ENCODE assay signal across 8 cellular contexts in the genomic region with DNA sequence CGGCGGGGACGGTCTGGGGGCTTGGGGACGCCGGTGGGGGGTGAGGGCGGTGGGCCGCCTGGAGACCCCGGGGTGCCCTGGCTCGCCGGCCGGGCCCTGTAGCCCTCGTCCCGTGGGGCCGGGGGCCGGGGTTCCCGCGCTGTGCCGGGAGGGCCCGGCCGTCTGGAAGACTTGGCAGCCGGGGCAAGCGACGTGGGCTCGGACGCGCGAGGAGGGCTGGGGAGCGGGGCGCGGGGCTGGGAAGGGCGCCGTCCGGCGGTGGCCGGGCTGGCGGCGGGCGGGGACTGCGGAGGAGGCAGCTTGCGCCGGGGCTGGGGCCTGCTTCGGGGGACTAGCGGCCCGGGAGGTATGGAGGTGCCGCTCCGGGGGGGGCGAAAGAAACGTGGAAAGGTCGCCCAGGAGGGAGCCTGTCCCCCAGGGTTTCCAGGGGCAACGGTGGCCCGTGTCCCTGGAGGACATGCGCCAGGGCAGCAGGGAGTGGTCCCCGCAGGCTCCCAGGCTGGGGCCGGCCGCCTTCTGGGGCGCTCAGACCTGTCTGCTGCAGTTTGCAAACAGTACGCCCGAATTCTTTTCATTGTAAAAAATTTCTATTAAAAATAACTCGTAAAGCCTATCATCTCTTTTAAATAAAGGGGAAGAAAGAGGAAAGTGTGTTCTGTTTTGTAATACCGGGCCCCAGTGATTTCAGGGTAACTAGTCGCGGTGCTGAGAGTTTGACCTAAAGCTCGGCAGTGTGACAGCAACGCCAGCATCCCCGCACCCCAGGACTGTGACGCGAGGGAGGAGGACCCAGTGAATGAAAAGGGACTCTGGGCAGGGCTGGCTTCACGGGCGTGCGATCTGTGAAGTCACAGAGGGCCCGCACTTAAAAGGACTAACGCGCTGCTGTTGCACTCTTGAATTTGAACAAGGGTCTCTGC. TPM values are rescaled to one million over a fixed set of nuclear protein-coding genes. Genes with fewer than 3 reads are reported as not detected.
DNase-seq lines count a peak whose midpoint lies in the region; ATAC-seq, FAIRE-seq and TF ChIP-seq lines count a peak whose summit lies in the region.

No MANE protein-coding gene starts in this region.

- TF ChIP-seq POLR2A in A549 (IDR thresholded peaks at IDR 0.05; ENCODE audit: low read length): no peak

- intact Hi-C loops in PC-9 (cut with micrococcal nuclease; ENCODE audit: unreplicated experiment): loop anchor here (1.0 to 5.0 kb wide), 4 partner anchors 85 to 208 kb away; partner anchors contain the start of gene OTULIN

- 20% methylated on average over 23 of the region's 73 CpGs for WGBS in A549 (ENCODE audit: missing lambda C conversion rate)

- H4K20me1 ChIP-seq in PC-9 (ENCODE audit: insufficient read depth) (no peaks in the 10 kb centered on the region), neural progenitor cell (ENCODE audit: low read depth) (peaks cover 7% of the 10 kb centered on the region)

- no peaks in the 10 kb centered on the region; the same call in 1 of the 2 replicates for H3F3A ChIP-seq in PC-9 (ENCODE audit: insufficient read depth, low read depth)
- H3F3A ChIP-seq in neural progenitor cell (ENCODE audit: low read depth): no peaks in the 10 kb centered on the region

- peak; percentile 80 to 81 for ATAC-seq in A549
- ATAC-seq in GM18867 (IDR thresholded peaks at IDR 0.05; ENCODE audit: unreplicated experiment): peak; percentile 53
- ATAC-seq in HG03095 (IDR thresholded peaks at IDR 0.05; ENCODE audit: unreplicated experiment): peak; percentile 35
- ATAC-seq in thoracic aorta (ENCODE audit: insufficient number of reproducible peaks, low FRiP score, low read depth): peak; percentile 26

- H3K9me3 Mint-ChIP-seq in neural progenitor cell: peaks cover 2% of the 10 kb centered on the region

- H3K27me3 Mint-ChIP-seq in neural progenitor cell (ENCODE audit: insufficient read depth, low read depth): peaks cover 21% of the 10 kb centered on the region

- TF ChIP-seq CTCF in A549 (IDR thresholded peaks at IDR 0.05): peak; percentile 33
- no peak; the same call in 1 of the 2 replicates for TF ChIP-seq CTCF in PC-9 (conservative IDR thresholded peaks at IDR 0.05)
- TF ChIP-seq CTCF in neural progenitor cell (IDR thresholded peaks at IDR 0.05): peak; percentile 33
- TF ChIP-seq CTCF in thoracic aorta (IDR thresholded peaks at IDR 0.05): peak; percentile 29

- H3K4me3 ChIP-seq in A549 (peak overlapping the region; percentile 76), PC-9 (peak overlapping the region; percentile 58), neural progenitor cell (peak overlapping the region; percentile 66), thoracic aorta (peak overlapping the region; percentile 90)

- H3K36me3 ChIP-seq in PC-9 (ENCODE audit: low read depth) (no peaks in the 10 kb centered on the region), neural progenitor cell (no peaks in the 10 kb centered on the region), thoracic aorta (no peaks in the 10 kb centered on the region)

- H3K9ac ChIP-seq in neural progenitor cell: no peak overlapping the region

- peak overlapping the region; percentile 86 for H3K4me3 Mint-ChIP-seq in neural progenitor cell

- H3K9me3 ChIP-seq in A549 (no peaks in the 10 kb centered on the region), PC-9 (ENCODE audit: insufficient read depth, low read depth) (no peaks in the 10 kb centered on the region), neural progenitor cell (ENCODE audit: low read depth) (no peaks in the 10 kb centered on the region), thoracic aorta (no peaks in the 10 kb centered on the region)

- FAIRE-seq in A549 (lab: Jason Lieb, UNC) (no peak), frontal cortex (lab: Jason Lieb, UNC) (no peak)

- peaks cover 14% of the 10 kb centered on the region for H3K4me1 Mint-ChIP-seq in neural progenitor cell

- DNase-seq in A549 (ENCODE audit: low read depth in 1 of 2, low spot score in 1 of 2) (peak; percentile 21 to 48), PC-9 (peak in 1 of 2 experiments; percentile 73), activated gamma-delta T cell (lab: John Stamatoyannopoulos, UW) (peak; percentile 36), frontal cortex (ENCODE audit: low spot score in 2 of 2) (peak; percentile 28 to 56), neural progenitor cell (ENCODE audit: low spot score) (peak; percentile 58), thoracic aorta (ENCODE audit: low spot score) (peak; percentile 29)

- CTCF ChIA-PET in A549 (lab: Yijun Ruan, JAX): interaction anchor here (0.6 to 4.3 kb wide), 7 partner anchors 8 to 145 kb away, joined by 3 to 25 read pairs (median 4); no protein-coding TSS in a partner anchor
- CTCF ChIA-PET in PC-9 (lab: Charles Lee): interaction anchor here (1.0 to 1.8 kb wide), 3 partner anchors 23 to 145 kb away, joined by 3 to 8 read pairs (median 4); no protein-coding TSS in a partner anchor

- H3K4me1 ChIP-seq in A549 (peaks cover 16% of the 10 kb centered on the region; the same call in 2 of the 3 replicates), PC-9 (replicated peaks; ENCODE audit: insufficient read depth) (peaks cover 7% of the 10 kb centered on the region; the same call in 1 of the 2 replicates), neural progenitor cell (peaks cover 4% of the 10 kb centered on the region), thoracic aorta (ENCODE audit: control insufficient read depth in 1 of 2, low read depth in 2 of 2) (peaks cover 10 to 26% of the 10 kb centered on the region in 2 donors)

- no peak for TF ChIP-seq EP300 in A549 (IDR thresholded peaks at IDR 0.05)

- peak overlapping the region; percentile 74 for H2AFZ ChIP-seq in PC-9
- H2AFZ ChIP-seq in neural progenitor cell (replicated peaks): peak overlapping the region; percentile 80

- H3K27me3 ChIP-seq in PC-9 (ENCODE audit: insufficient read depth, low read depth) (no peaks in the 10 kb centered on the region), neural progenitor cell (peaks cover 77% of the 10 kb centered on the region), thoracic aorta (replicated peaks; ENCODE audit: insufficient read depth) (no peaks in the 10 kb centered on the region)

- no peaks in the 10 kb centered on the region for H3K79me2 ChIP-seq in PC-9 (ENCODE audit: low read depth)
- H3K79me2 ChIP-seq in neural progenitor cell (ENCODE audit: low read depth): no peaks in the 10 kb centered on the region

- POLR2A ChIA-PET in A549 (lab: Yijun Ruan, JAX): interaction anchor here (0.6 to 1.4 kb wide), 3 partner anchors 18 to 137 kb away, joined by 3 to 4 read pairs (median 3); no protein-coding TSS in a partner anchor
- POLR2A ChIA-PET in PC-9 (lab: Charles Lee; ENCODE audit: unreplicated experiment): interaction anchor here (0.6 kb wide), 1 partner anchor 1664 kb away, joined by 5 read pairs; no protein-coding TSS in a partner anchor

- 0 out of 5 replicates have a peak, but pooled peaks of 1 of the 2 experiments have one; percentile 14 for TF ChIP-seq RAD21 in A549 (conservative IDR thresholded peaks at IDR 0.05 in 1 of 2, IDR thresholded peaks at IDR 0.05 in 1 of 2)

- H3K27ac Mint-ChIP-seq in neural progenitor cell: no peak overlapping the region

- H3K9me2 ChIP-seq in PC-9 (ENCODE audit: insufficient read depth): no peaks in the 10 kb centered on the region

- H3K4me2 ChIP-seq in A549 (peak overlapping the region; percentile 82), PC-9 (peak overlapping the region; percentile 67), neural progenitor cell (peak overlapping the region; percentile 83)

- H3K36me3 Mint-ChIP-seq in neural progenitor cell: no peaks in the 10 kb centered on the region

- TSS peak; percentile 71 for BruUV-seq in PC-9 (replicated peaks; lab: Mats Ljungman, UMichigan)

- H3K27ac ChIP-seq in A549 (peak overlapping the region; percentile 92 to 98), PC-9 (no peak overlapping the region), neural progenitor cell (no peak overlapping the region), thoracic aorta (peak overlapping the region; percentile 87 to 92)

TF ChIP-seq in A549, 52 proteins besides CTCF, POLR2A, EP300 and RAD21 (continues in another document):
- no peak for TF ChIP-seq ZC3H11A (IDR thresholded peaks at IDR 0.05)
- peak; percentile 53 to 62; a peak in 2 of 5 replicates for TF ChIP-seq JUN (IDR thresholded peaks at IDR 0.05)
- TF ChIP-seq, protein P1, sequence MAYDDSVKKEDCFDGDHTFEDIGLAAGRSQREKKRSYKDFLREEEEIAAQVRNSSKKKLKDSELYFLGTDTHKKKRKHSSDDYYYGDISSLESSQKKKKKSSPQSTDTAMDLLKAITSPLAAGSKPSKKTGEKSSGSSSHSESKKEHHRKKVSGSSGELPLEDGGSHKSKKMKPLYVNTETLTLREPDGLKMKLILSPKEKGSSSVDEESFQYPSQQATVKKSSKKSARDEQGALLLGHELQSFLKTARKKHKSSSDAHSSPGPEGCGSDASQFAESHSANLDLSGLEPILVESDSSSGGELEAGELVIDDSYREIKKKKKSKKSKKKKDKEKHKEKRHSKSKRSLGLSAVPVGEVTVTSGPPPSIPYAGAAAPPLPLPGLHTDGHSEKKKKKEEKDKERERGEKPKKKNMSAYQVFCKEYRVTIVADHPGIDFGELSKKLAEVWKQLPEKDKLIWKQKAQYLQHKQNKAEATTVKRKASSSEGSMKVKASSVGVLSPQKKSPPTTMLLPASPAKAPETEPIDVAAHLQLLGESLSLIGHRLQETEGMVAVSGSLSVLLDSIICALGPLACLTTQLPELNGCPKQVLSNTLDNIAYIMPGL (CRISPR knock-in tag; IDR thresholded peaks at IDR 0.05; ENCODE audit: borderline replicate concordance): no peak
- TF ChIP-seq POLR2AphosphoS2 (conservative IDR thresholded peaks at IDR 0.05; ENCODE audit: low read length): no peak
- TF ChIP-seq RCOR1 (IDR thresholded peaks at IDR 0.05; ENCODE audit: low read depth, low read length): no peak
- no peak for TF ChIP-seq TP53 (CRISPR knock-in tag; IDR thresholded peaks at IDR 0.05)
- TF ChIP-seq, protein P2, sequence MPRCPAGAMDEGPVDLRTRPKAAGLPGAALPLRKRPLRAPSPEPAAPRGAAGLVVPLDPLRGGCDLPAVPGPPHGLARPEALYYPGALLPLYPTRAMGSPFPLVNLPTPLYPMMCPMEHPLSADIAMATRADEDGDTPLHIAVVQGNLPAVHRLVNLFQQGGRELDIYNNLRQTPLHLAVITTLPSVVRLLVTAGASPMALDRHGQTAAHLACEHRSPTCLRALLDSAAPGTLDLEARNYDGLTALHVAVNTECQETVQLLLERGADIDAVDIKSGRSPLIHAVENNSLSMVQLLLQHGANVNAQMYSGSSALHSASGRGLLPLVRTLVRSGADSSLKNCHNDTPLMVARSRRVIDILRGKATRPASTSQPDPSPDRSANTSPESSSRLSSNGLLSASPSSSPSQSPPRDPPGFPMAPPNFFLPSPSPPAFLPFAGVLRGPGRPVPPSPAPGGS (IDR thresholded peaks at IDR 0.05): 0 out of 3 replicates have a peak, but pooled peaks have one; percentile 42

RNA-seq across cellular contexts. Expression of gene ANKH, which starts 0.8 kb away (rescaled TPM):
- polyA plus RNA-seq in A549 (2011; rRNA removed) (17.3 and 18.7 TPM in 2 replicates), A549 (2017; fragmentation: RNase III; extraction: RNeasy Plus Mini Kit Qiagen cat#74134 plus additional on column Dnase treatment) (11.7 to 13.8 TPM (median 13.3 TPM) in 3 replicates)
- 22.3 and 23.0 TPM in 2 replicates for polyA plus RNA-seq in A549 (2012; cell fraction: cytosol; rRNA removed)
- 17.3 and 17.9 TPM in 2 replicates for polyA plus RNA-seq in A549 (2012; cell fraction: nucleus; rRNA removed)
- polyA minus RNA-seq in A549 (2011; rRNA and poly(A)+ RNA removed): 35.3 and 37.0 TPM in 2 replicates
- total RNA-seq in PC-9 (2021) (81.4 and 87.2 TPM in 2 replicates), frontal cortex (62.8 TPM), neural progenitor cell (ENCODE audit: low replicate concordance) (0.19 TPM in 2 replicates), thoracic aorta (100 to 1,000 TPM; 177 to 205 TPM)

Comparison
In these comparisons a context has a peak if more than half of its experiments do, and no peak if none do; other contexts are left out.
1. ATAC-seq: peak in every context shown above with its lines; median percentile 80 in A549; 53 in GM18867; 35 in HG03095; 26 in thoracic aorta.
2. H3K27ac ChIP-seq: peak in A549 (2 of 2) and thoracic aorta (2 of 2); none in PC-9 (single experiment) and neural progenitor cell (single experiment).
3. RNA of gene ANKH, which starts 0.8 kb away (total RNA-seq): 177 to 205 TPM in thoracic aorta, 81.4 to 87.2 TPM in PC-9 and 62.8 TPM in frontal cortex (single experiment); 0.19 TPM in neural progenitor cell; every median in the first group is over 10 times any median in the second.
4. Peak in every context shown above with its lines, with median percentiles within 50 percentile points of each other: H3K4me2 ChIP-seq and H3K4me3 ChIP-seq.